In genomic region chr2:75808793-75809535, GRCh38 we compare ENCODE assay signal across 24 cellular contexts.
DNase-seq lines count a peak whose midpoint lies in the region; ATAC-seq, FAIRE-seq and TF ChIP-seq lines count a peak whose summit lies in the region.
"Had no signal": no experiment of that assay in that cellular context is flagged by ENCODE, and none has a peak within 500 bp of the region (broad histone marks: within the 10 kb centered on the region; RNA-seq: fewer than 3 reads in every experiment).

No MANE protein-coding gene starts in this region.

- no peak overlapping the region for H3K4me3 ChIP-seq in GM23248
- H3K4me3 ChIP-seq: BLaER1 treated with 17β-estradiol and CSF1 and Interleukin-3, amounts not matched to agents 10 nM and 100 nM; HAP-1; SJSA1 had no signal

- no peaks in the 10 kb centered on the region for H3F3A ChIP-seq in GM23248 (ENCODE audit: insufficient read depth)

- TF ChIP-seq POLR2A in GM12891 (IDR thresholded peaks at IDR 0.05; ENCODE audit: low read depth, low read length), result no peak

- 6% methylated on average over 4 of the region's 4 CpGs for WGBS in GM23248 (ENCODE audit: low coverage in 1 of 2, low lambda C conversion rate in 2 of 2, missing lambda C conversion rate in 2 of 2), 2 experiments

- peak overlapping the region; percentile 21 for H3K27ac Mint-ChIP-seq in progenitor cell of endocrine pancreas
- H3K27ac Mint-ChIP-seq: CD8-positive, alpha-beta T cell had no signal

- H3K79me2 ChIP-seq in GM23248 (ENCODE audit: insufficient read depth), result no peaks in the 10 kb centered on the region

- H3K4me1 ChIP-seq in GM23248 (ENCODE audit: insufficient read depth), result no peaks in the 10 kb centered on the region
- H3K4me1 ChIP-seq: BLaER1 treated with 17β-estradiol and CSF1 and Interleukin-3, amounts not matched to agents 10 nM and 100 nM; HAP-1; SJSA1 had no signal

- DNase-seq in GM12891 (ENCODE audit: insufficient read length, low spot score) (no peak), NCI-H2171 (lab: John Stamatoyannopoulos, UW) (peak; percentile 77), astrocyte of the hippocampus (ENCODE audit: low read depth, low spot score) (peak; percentile 11), progenitor cell of endocrine pancreas (ENCODE audit: low spot score, unreplicated experiment) (no peak), NCI-H2029 (lab: John Stamatoyannopoulos, UW) (no peak), GM23248 (no peak), T-helper 9 cell (no peak)
- DNase-seq: CD8-positive, alpha-beta T cell; DMS79 treated with DMSO at 0.1 percent for 48 hours; IMR-90; NCI-H1092; NCI-H1436 treated with DMSO at 0.1 percent for 48 hours; NCI-H2029 treated with DMSO at 0.1 percent for 48 hours; NCI-H2227 treated with DMSO at 0.1 percent for 48 hours; NCI-H510A treated with DMSO at 0.1 percent for 48 hours; NCI-H774; SW 1271 had no signal

- H3K4me2 ChIP-seq in GM23248 (ENCODE audit: unreplicated experiment), result no peak overlapping the region
- H3K4me2 ChIP-seq: BLaER1 treated with 17β-estradiol and CSF1 and Interleukin-3, amounts not matched to agents 10 nM and 100 nM had no signal

- H3K36me3 ChIP-seq in GM23248 (ENCODE audit: low read depth), result no peaks in the 10 kb centered on the region
- H3K36me3 ChIP-seq: BLaER1 treated with 17β-estradiol and CSF1 and Interleukin-3, amounts not matched to agents 10 nM and 100 nM; HAP-1; SJSA1 had no signal

- no peaks in the 10 kb centered on the region for H3K27me3 Mint-ChIP-seq in progenitor cell of endocrine pancreas

- H4K20me1 ChIP-seq in GM23248 (ENCODE audit: insufficient read depth), result no peaks in the 10 kb centered on the region
- H4K20me1 ChIP-seq: BLaER1 treated with 17β-estradiol and CSF1 and Interleukin-3, amounts not matched to agents 10 nM and 100 nM had no signal

- no peak for FAIRE-seq in GM12891 (lab: Jason Lieb, UNC)
- FAIRE-seq: GM19239, HTR-8/SVneo had no signal

- peaks cover 5% of the 10 kb centered on the region for H3K4me1 Mint-ChIP-seq in progenitor cell of endocrine pancreas (ENCODE audit: low read depth)

- no peaks in the 10 kb centered on the region for H3K9me3 ChIP-seq in GM23248 (ENCODE audit: low read depth)
- H3K9me3 ChIP-seq: BLaER1 treated with 17β-estradiol and CSF1 and Interleukin-3, amounts not matched to agents 10 nM and 100 nM; HAP-1; SJSA1 had no signal

- H3K9me3 Mint-ChIP-seq in progenitor cell of endocrine pancreas (ENCODE audit: low read depth), result no peaks in the 10 kb centered on the region
- H3K9me3 Mint-ChIP-seq: CD8-positive, alpha-beta T cell had no signal

- H3K27me3 ChIP-seq in GM23248 (replicated peaks; ENCODE audit: insufficient read depth), result no peaks in the 10 kb centered on the region
- H3K27me3 ChIP-seq: BLaER1 treated with 17β-estradiol and CSF1 and Interleukin-3, amounts not matched to agents 10 nM and 100 nM; SJSA1 had no signal

- H3K9me2 ChIP-seq in GM23248 (ENCODE audit: insufficient read depth), result no peaks in the 10 kb centered on the region

- H3K9ac ChIP-seq in GM23248, result no peak overlapping the region
- H3K9ac ChIP-seq: BLaER1 treated with 17β-estradiol and CSF1 and Interleukin-3, amounts not matched to agents 10 nM and 100 nM had no signal

- no peak for ATAC-seq in esophagus mucosa
- ATAC-seq: CD8-positive, alpha-beta T cell; Panc1 had no signal

- no peak overlapping the region for H2AFZ ChIP-seq in GM23248

- H3K27ac ChIP-seq in GM23248, result no peak overlapping the region
- H3K27ac ChIP-seq: BLaER1 treated with 17β-estradiol and CSF1 and Interleukin-3, amounts not matched to agents 10 nM and 100 nM; SJSA1 had no signal

- H3K36me3 Mint-ChIP-seq in progenitor cell of endocrine pancreas (ENCODE audit: insufficient read depth), result no peaks in the 10 kb centered on the region
- H3K36me3 Mint-ChIP-seq: CD8-positive, alpha-beta T cell had no signal

- TF ChIP-seq CTCF in progenitor cell of endocrine pancreas (IDR thresholded peaks at IDR 0.05; ENCODE audit: unreplicated experiment), result no peak

- in situ Hi-C loops in GM23248 (cut with MboI), result no loop called here

- H3K4me3 Mint-ChIP-seq in progenitor cell of endocrine pancreas (ENCODE audit: low read depth), result no peak overlapping the region
- H3K4me3 Mint-ChIP-seq: CD8-positive, alpha-beta T cell had no signal

TF ChIP-seq in GM12891, 5 proteins besides CTCF, POLR2A, EP300 and RAD21:
- peak; percentile 36; the same call in 1 of the 2 replicates for TF ChIP-seq SPI1 (IDR thresholded peaks at IDR 0.05; ENCODE audit: low read depth, low read length)
- no peak for TF ChIP-seq POLR2AphosphoS5 (IDR thresholded peaks at IDR 0.05; ENCODE audit: low read depth, low read length)

Comparison
In these comparisons a context has a peak if more than half of its experiments do, and no peak if none do; other contexts are left out.
1. DNase-seq: peak in NCI-H2171 (single experiment) and astrocyte of the hippocampus (single experiment); none in GM12891 (single experiment), progenitor cell of endocrine pancreas (single experiment), NCI-H2029 (single experiment), GM23248 (single experiment) and T-helper 9 cell (single experiment).